In the genomic region with DNA sequence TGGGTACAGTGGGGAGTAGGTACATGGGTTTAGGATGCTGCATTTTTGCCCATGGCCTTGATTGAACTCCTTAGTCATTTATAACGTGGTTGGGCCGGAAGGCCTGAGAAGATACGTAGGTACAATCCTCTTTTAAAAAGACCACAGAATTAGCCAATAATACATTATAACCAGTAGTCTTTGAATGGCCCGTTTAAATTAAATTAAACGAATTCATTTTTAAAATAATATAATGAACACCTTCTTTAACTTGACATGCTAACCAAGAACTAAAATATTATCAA, we compare ENCODE assay signal across 1 cellular context.
TF ChIP-seq lines count a peak whose summit lies in the region.

No MANE protein-coding gene starts in this region.

TF ChIP-seq in HepG2, 621 proteins besides CTCF, POLR2A, EP300 and RAD21 (continued from another document):
- TF ChIP-seq RBFOX2 (IDR thresholded peaks at IDR 0.05; ENCODE audit: low read depth, low read length) (peak; percentile 36; the same call in 1 of the 2 replicates), CERS6 (CRISPR knock-in tag; IDR thresholded peaks at IDR 0.05) (no peak), ZFP36L1 (CRISPR knock-in tag; IDR thresholded peaks at IDR 0.05) (0 out of 2 replicates have a peak, but pooled peaks have one; percentile 4), STAT6 (CRISPR knock-in tag; IDR thresholded peaks at IDR 0.05; ENCODE audit: borderline replicate concordance) (no peak), CCDC6 (CRISPR knock-in tag; IDR thresholded peaks at IDR 0.05) (0 out of 2 replicates have a peak, but pooled peaks have one; percentile 45), FOXO1 (CRISPR knock-in tag; IDR thresholded peaks at IDR 0.05) (no peak), NCOR1 (IDR thresholded peaks at IDR 0.05; ENCODE audit: borderline replicate concordance, low read length) (peak; percentile 14; the same call in 1 of the 2 replicates), TGIF2 (CRISPR knock-in tag; IDR thresholded peaks at IDR 0.05) (no peak), LCORL (IDR thresholded peaks at IDR 0.05) (peak; percentile 70; the same call in 1 of the 2 replicates), LCORL (CRISPR knock-in tag; IDR thresholded peaks at IDR 0.05) (no peak), MEIS1 (CRISPR knock-in tag; IDR thresholded peaks at IDR 0.05; ENCODE audit: borderline replicate concordance) (no peak), ZZZ3 (CRISPR knock-in tag; IDR thresholded peaks at IDR 0.05; ENCODE audit: borderline replicate concordance) (no peak; the same call in 1 of the 2 replicates), FOXA1 (IDR thresholded peaks at IDR 0.05) (no peak), FOXA1 (CRISPR knock-in tag; IDR thresholded peaks at IDR 0.05) (no peak), ZSCAN25 (CRISPR knock-in tag; IDR thresholded peaks at IDR 0.05) (no peak), STAG1 (CRISPR knock-in tag; IDR thresholded peaks at IDR 0.05) (no peak), ZNF432 (CRISPR knock-in tag; IDR thresholded peaks at IDR 0.05; ENCODE audit: borderline replicate concordance) (no peak), ZNF747 (CRISPR knock-in tag; IDR thresholded peaks at IDR 0.05; ENCODE audit: borderline replicate concordance) (no peak)
- TF ChIP-seq, protein P1, sequence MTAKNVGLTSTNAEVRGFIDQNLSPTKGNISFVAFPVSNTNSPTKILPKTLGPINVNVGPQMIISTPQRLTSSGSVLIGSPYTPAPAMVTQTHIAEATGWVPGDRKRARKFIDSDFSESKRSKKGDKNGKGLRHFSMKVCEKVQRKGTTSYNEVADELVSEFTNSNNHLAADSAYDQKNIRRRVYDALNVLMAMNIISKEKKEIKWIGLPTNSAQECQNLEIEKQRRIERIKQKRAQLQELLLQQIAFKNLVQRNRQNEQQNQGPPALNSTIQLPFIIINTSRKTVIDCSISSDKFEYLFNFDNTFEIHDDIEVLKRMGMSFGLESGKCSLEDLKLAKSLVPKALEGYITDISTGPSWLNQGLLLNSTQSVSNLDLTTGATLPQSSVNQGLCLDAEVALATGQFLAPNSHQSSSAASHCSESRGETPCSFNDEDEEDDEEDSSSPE (CRISPR knock-in tag; IDR thresholded peaks at IDR 0.05) = no peak
- TF ChIP-seq, protein P2, sequence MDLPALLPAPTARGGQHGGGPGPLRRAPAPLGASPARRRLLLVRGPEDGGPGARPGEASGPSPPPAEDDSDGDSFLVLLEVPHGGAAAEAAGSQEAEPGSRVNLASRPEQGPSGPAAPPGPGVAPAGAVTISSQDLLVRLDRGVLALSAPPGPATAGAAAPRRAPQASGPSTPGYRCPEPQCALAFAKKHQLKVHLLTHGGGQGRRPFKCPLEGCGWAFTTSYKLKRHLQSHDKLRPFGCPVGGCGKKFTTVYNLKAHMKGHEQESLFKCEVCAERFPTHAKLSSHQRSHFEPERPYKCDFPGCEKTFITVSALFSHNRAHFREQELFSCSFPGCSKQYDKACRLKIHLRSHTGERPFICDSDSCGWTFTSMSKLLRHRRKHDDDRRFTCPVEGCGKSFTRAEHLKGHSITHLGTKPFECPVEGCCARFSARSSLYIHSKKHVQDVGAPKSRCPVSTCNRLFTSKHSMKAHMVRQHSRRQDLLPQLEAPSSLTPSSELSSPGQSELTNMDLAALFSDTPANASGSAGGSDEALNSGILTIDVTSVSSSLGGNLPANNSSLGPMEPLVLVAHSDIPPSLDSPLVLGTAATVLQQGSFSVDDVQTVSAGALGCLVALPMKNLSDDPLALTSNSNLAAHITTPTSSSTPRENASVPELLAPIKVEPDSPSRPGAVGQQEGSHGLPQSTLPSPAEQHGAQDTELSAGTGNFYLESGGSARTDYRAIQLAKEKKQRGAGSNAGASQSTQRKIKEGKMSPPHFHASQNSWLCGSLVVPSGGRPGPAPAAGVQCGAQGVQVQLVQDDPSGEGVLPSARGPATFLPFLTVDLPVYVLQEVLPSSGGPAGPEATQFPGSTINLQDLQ (CRISPR knock-in tag; IDR thresholded peaks at IDR 0.05) = no peak
- TF ChIP-seq, protein P3, sequence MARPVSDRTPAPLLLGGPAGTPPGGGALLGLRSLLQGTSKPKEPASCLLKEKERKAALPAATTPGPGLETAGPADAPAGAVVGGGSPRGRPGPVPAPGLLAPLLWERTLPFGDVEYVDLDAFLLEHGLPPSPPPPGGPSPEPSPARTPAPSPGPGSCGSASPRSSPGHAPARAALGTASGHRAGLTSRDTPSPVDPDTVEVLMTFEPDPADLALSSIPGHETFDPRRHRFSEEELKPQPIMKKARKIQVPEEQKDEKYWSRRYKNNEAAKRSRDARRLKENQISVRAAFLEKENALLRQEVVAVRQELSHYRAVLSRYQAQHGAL (CRISPR knock-in tag; IDR thresholded peaks at IDR 0.05; ENCODE audit: not compliant biosample characterization) = no peak
- TF ChIP-seq, protein P4, sequence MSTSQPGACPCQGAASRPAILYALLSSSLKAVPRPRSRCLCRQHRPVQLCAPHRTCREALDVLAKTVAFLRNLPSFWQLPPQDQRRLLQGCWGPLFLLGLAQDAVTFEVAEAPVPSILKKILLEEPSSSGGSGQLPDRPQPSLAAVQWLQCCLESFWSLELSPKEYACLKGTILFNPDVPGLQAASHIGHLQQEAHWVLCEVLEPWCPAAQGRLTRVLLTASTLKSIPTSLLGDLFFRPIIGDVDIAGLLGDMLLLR (CRISPR knock-in tag; IDR thresholded peaks at IDR 0.05) = no peak
